In the genomic region with DNA sequence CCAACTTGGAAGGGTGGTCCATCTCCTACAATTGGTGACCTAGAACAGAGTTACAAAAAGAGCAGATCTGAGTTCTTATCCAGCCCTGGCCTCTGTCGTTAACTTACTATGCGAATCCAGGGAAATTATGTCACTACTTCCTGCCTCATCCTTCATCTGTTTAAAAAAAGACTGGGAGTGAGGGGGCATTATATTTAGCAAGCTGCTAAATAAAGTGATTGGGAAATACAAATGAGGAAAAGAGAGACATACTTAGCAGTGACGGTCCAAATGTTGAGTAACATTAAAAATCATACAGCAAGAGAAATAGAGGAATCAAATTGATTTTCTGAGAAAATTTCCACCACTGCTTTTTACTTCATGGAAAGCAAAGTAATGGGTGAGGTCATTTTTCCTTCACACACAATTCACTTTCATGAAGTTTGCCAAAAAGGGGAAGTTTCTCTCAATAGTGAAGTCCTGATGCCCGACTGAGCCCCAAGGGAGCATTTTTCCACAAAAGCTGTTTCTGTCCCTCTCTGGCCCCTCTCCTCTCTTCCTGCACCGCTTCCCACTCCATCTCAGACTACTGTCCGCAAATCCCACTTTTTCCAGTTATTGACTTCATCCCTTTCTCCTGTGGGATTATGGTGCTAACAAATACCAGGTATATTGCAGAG, we compare ENCODE assay signal across 15 cellular contexts.
A peak's percentile ranks its signal among the peaks of the same experiment; 100 is the strongest.
DNase-seq lines count a peak whose midpoint lies in the region; ATAC-seq and TF ChIP-seq lines count a peak whose summit lies in the region.
"Had no signal": no experiment of that assay in that cellular context is flagged by ENCODE, and none has a peak within 500 bp of the region (broad histone marks: within the 10 kb centered on the region; RNA-seq: fewer than 3 reads in every experiment).

No MANE protein-coding gene starts in this region.

- no peak for TF ChIP-seq CTCF in OCI-LY3 (IDR thresholded peaks at IDR 0.05; ENCODE audit: low read depth, low read length)

- H3K4me1 ChIP-seq in BLaER1 treated with 17β-estradiol and CSF1 and Interleukin-3, amounts not matched to agents 10 nM and 100 nM = peaks cover 18 to 78% (median 35%) of the 10 kb centered on the region in 10 experiments
- H3K4me1 ChIP-seq in OCI-LY3 (ENCODE audit: low read length) = peaks cover 9% of the 10 kb centered on the region
- H3K4me1 ChIP-seq: adrenal gland had no signal

- no peaks in the 10 kb centered on the region for H3K36me3 ChIP-seq in BLaER1 treated with 17β-estradiol and CSF1 and Interleukin-3, amounts not matched to agents 10 nM and 100 nM
- no peaks in the 10 kb centered on the region for H3K36me3 ChIP-seq in OCI-LY3 (replicated peaks; ENCODE audit: low read depth, low read length)
- H3K36me3 ChIP-seq: adrenal gland, MG63 had no signal

- H2AFZ ChIP-seq in OCI-LY3 (ENCODE audit: low read depth, low read length) = no peak overlapping the region

- ATAC-seq in GM19324 (IDR thresholded peaks at IDR 0.05; ENCODE audit: low FRiP score, unreplicated experiment) = no peak
- ATAC-seq: mucosa of descending colon had no signal

- peak overlapping the region in 6 of 11 experiments; percentile 21 to 71 (median 52); a peak in 9 of 22 replicates for H3K9ac ChIP-seq in BLaER1 treated with 17β-estradiol and CSF1 and Interleukin-3, amounts not matched to agents 10 nM and 100 nM
- H3K9ac ChIP-seq in OCI-LY3 (ENCODE audit: low read length) = no peak overlapping the region

- no peak overlapping the region for H3K4me3 ChIP-seq in BLaER1 treated with 17β-estradiol and CSF1 and Interleukin-3, amounts not matched to agents 10 nM and 100 nM
- H3K4me3 ChIP-seq in OCI-LY3 (ENCODE audit: low read length) = no peak overlapping the region
- H3K4me3 ChIP-seq: adrenal gland, MG63, mucosa of descending colon had no signal

- no peaks in the 10 kb centered on the region for H4K20me1 ChIP-seq in BLaER1 treated with 17β-estradiol and CSF1 and Interleukin-3, amounts not matched to agents 10 nM and 100 nM
- no peaks in the 10 kb centered on the region for H4K20me1 ChIP-seq in OCI-LY3 (ENCODE audit: insufficient read depth, low read length)

- DNase-seq in HCEC 1CT (peak; percentile 15), germinal center (ENCODE audit: low spot score) (peak; percentile 50), GM19240 (ENCODE audit: insufficient read length, low spot score) (no peak)
- DNase-seq in activated CD8-positive, alpha-beta memory T cell treated with anti-CD3 and anti-CD28 coated beads for 24 hours = no peak
- no peak for DNase-seq in effector CD4-positive, alpha-beta T cell
- DNase-seq: activated CD4-positive, CD25-positive, alpha-beta regulatory T cell; adrenal gland; DMS153; kidney; MG63; mucosa of descending colon; small intestine had no signal

- no peaks in the 10 kb centered on the region for H3K27me3 ChIP-seq in BLaER1 treated with 17β-estradiol and CSF1 and Interleukin-3, amounts not matched to agents 10 nM and 100 nM
- H3K27me3 ChIP-seq in OCI-LY3 (ENCODE audit: low read depth, low read length) = no peaks in the 10 kb centered on the region
- H3K27me3 ChIP-seq: adrenal gland, MG63 had no signal

- H3K9me3 ChIP-seq in BLaER1 treated with 17β-estradiol and CSF1 and Interleukin-3, amounts not matched to agents 10 nM and 100 nM (replicated peaks in 1 of 11) = 0 out of 22 replicates have a peak, but pooled peaks cover 0 to 4% (median 0%) of the 10 kb centered on the region in 11 experiments
- H3K9me3 ChIP-seq in OCI-LY3 (ENCODE audit: insufficient read depth, low read length) = no peaks in the 10 kb centered on the region
- H3K9me3 ChIP-seq: adrenal gland, MG63, mucosa of descending colon had no signal

- peak overlapping the region; percentile 47 to 90 (median 67) for H3K4me2 ChIP-seq in BLaER1 treated with 17β-estradiol and CSF1 and Interleukin-3, amounts not matched to agents 10 nM and 100 nM
- H3K4me2 ChIP-seq in OCI-LY3 (ENCODE audit: low read length) = peak overlapping the region; percentile 46

- peak overlapping the region; percentile 4 to 82 (median 56); a peak in 21 of 22 replicates for H3K27ac ChIP-seq in BLaER1 treated with 17β-estradiol and CSF1 and Interleukin-3, amounts not matched to agents 10 nM and 100 nM
- no peak overlapping the region for H3K27ac ChIP-seq in OCI-LY3 (ENCODE audit: low read length)

- H3K79me2 ChIP-seq in OCI-LY3 (ENCODE audit: low read length) = no peaks in the 10 kb centered on the region

Comparison
In these comparisons a context has a peak if more than half of its experiments do, and no peak if none do; other contexts are left out.
1. DNase-seq: peak in HCEC 1CT (single experiment) and germinal center (single experiment); none in GM19240 (single experiment), activated CD8-positive, alpha-beta memory T cell treated with anti-CD3 and anti-CD28 coated beads for 24 hours (single experiment) and effector CD4-positive, alpha-beta T cell (single experiment).